In genomic region chr14:50533314-50533705, GRCh38 we compare ENCODE assay signal across 8 cellular contexts. TPM values are rescaled to one million over a fixed set of nuclear protein-coding genes. Genes with fewer than 3 reads are reported as not detected.
DNase-seq lines count a peak whose midpoint lies in the region; ATAC-seq and TF ChIP-seq lines count a peak whose summit lies in the region.

No MANE protein-coding gene starts in this region.

- no peaks in the 10 kb centered on the region for H3K27me3 ChIP-seq in Caco-2 (replicated peaks; ENCODE audit: control insufficient read depth, insufficient read depth, low read length)
- H3K27me3 ChIP-seq in mammary epithelial cell (ENCODE audit: insufficient read depth, low read length), result no peaks in the 10 kb centered on the region

- peak overlapping the region; percentile 100 for H2AFZ ChIP-seq in mammary epithelial cell (ENCODE audit: low read depth, low read length)

- no peaks in the 10 kb centered on the region for H3K36me3 Mint-ChIP-seq in Caco-2 (ENCODE audit: insufficient read depth, unreplicated experiment)
- H3K36me3 Mint-ChIP-seq in natural killer cell treated with Interleukin-12 subunit alpha and Interleukin-12 subunit beta and Interleukin-15 and Interleukin-18, amount 100 ng/mL, for 72 hours, result peaks cover 4% of the 10 kb centered on the region

- ATAC-seq in HG03175 (IDR thresholded peaks at IDR 0.05; ENCODE audit: unreplicated experiment) (peak; percentile 12), HG03442 (IDR thresholded peaks at IDR 0.05; ENCODE audit: unreplicated experiment) (no peak)
- no peak for ATAC-seq in natural killer cell treated with Interleukin-12 subunit alpha and Interleukin-12 subunit beta and Interleukin-15 and Interleukin-18, amount 100 ng/mL, for 72 hours

- no peaks in the 10 kb centered on the region for H4K20me1 ChIP-seq in mammary epithelial cell (ENCODE audit: insufficient read depth, low read length)

- peaks cover 22% of the 10 kb centered on the region for H3K4me1 Mint-ChIP-seq in Caco-2 (ENCODE audit: low read depth, unreplicated experiment)
- peaks cover 27 to 41% of the 10 kb centered on the region in 2 donors for H3K4me1 Mint-ChIP-seq in natural killer cell treated with Interleukin-12 subunit alpha and Interleukin-12 subunit beta and Interleukin-15 and Interleukin-18, amount 100 ng/mL, for 72 hours (ENCODE audit: low read depth in 2 of 2)

- peak overlapping the region; percentile 62 for H3K9ac ChIP-seq in mammary epithelial cell (ENCODE audit: insufficient read depth, low read length)

- H3K9me3 ChIP-seq in Caco-2 (peaks cover 5% of the 10 kb centered on the region; the same call in 1 of the 2 replicates), mammary epithelial cell (replicated peaks; ENCODE audit: insufficient read depth, low read length) (no peaks in the 10 kb centered on the region)

- peak overlapping the region; percentile 94 for H3K4me2 ChIP-seq in mammary epithelial cell (ENCODE audit: insufficient read depth, low read depth, low read length)

- H3K79me2 ChIP-seq in mammary epithelial cell (ENCODE audit: insufficient read depth, low read length), result peaks cover 40% of the 10 kb centered on the region

- CTCF ChIA-PET in Caco-2 (lab: Charles Lee), result no interaction called here
- CTCF ChIA-PET in mammary epithelial cell (lab: Charles Lee; ENCODE audit: low non-redundant PET), result no interaction called here

- no peak for DNase-seq in Caco-2
- no peak for DNase-seq in mammary epithelial cell
- no peak for DNase-seq in natural killer cell treated with Interleukin-12 subunit alpha and Interleukin-12 subunit beta and Interleukin-15 and Interleukin-18, amount 100 ng/mL, for 72 hours (ENCODE audit: low spot score)
- DNase-seq in NCI-H69 (lab: John Stamatoyannopoulos, UW), result no peak
- DNase-seq in globus pallidus (ENCODE audit: low spot score), result no peak
- no peak for DNase-seq in HPDE6-E6E7 (ENCODE audit: extremely low spot score)

- H3K4me3 Mint-ChIP-seq in Caco-2 (ENCODE audit: unreplicated experiment), result peak overlapping the region; percentile 82
- H3K4me3 Mint-ChIP-seq in natural killer cell treated with Interleukin-12 subunit alpha and Interleukin-12 subunit beta and Interleukin-15 and Interleukin-18, amount 100 ng/mL, for 72 hours, result peak overlapping the region; percentile 74

- intact Hi-C loops in Caco-2 (cut with micrococcal nuclease; ENCODE audit: unreplicated experiment) (loop anchor here (2.0 to 5.0 kb wide), 5 partner anchors 136 to 666 kb away; partner anchors contain the start of genes CDKL1 and VCPKMT), mammary epithelial cell (cut with micrococcal nuclease) (loop anchor here (5.0 kb wide), 4 partner anchors 301 to 671 kb away; partner anchors contain the start of genes SOS2 and VCPKMT)

- H3K4me3 ChIP-seq in Caco-2 (ENCODE audit: low read depth, low read length), result peak overlapping the region; percentile 92
- H3K4me3 ChIP-seq in mammary epithelial cell (replicated peaks in 1 of 3; ENCODE audit: insufficient read depth in 1 of 3, low read depth in 2 of 3, low read length in 3 of 3), result peak overlapping the region; percentile 90 to 93 (median 92)

- peaks cover 2% of the 10 kb centered on the region for H3K27me3 Mint-ChIP-seq in Caco-2 (ENCODE audit: insufficient read depth, unreplicated experiment)
- peaks cover 0 to 2% of the 10 kb centered on the region in 2 donors for H3K27me3 Mint-ChIP-seq in natural killer cell treated with Interleukin-12 subunit alpha and Interleukin-12 subunit beta and Interleukin-15 and Interleukin-18, amount 100 ng/mL, for 72 hours

- dilution Hi-C loops in mammary epithelial cell (cut with HindIII; ENCODE audit: low sequenced_read_pairs), result no loop called here

- H3K9me3 Mint-ChIP-seq in Caco-2 (ENCODE audit: unreplicated experiment), result peaks cover 21% of the 10 kb centered on the region
- no peaks in the 10 kb centered on the region for H3K9me3 Mint-ChIP-seq in natural killer cell treated with Interleukin-12 subunit alpha and Interleukin-12 subunit beta and Interleukin-15 and Interleukin-18, amount 100 ng/mL, for 72 hours

- POLR2A ChIA-PET in Caco-2 (lab: Charles Lee), result no interaction called here

- H3K36me3 ChIP-seq in Caco-2 (ENCODE audit: control insufficient read depth, insufficient read depth, low read length) (no peaks in the 10 kb centered on the region), mammary epithelial cell (ENCODE audit: insufficient read depth, low read length) (no peaks in the 10 kb centered on the region)

- WGBS in mammary epithelial cell (ENCODE audit: low coverage, missing lambda C conversion rate), result 0% methylated on average over 4 of the region's 4 CpGs

- TF ChIP-seq CTCF in Caco-2 (IDR thresholded peaks at IDR 0.05; ENCODE audit: insufficient read depth in 1 of 2, low read depth in 1 of 2, low read length in 1 of 2, severe bottlenecking in 1 of 2, unreplicated experiment in 1 of 2), result no peak
- no peak for TF ChIP-seq CTCF in mammary epithelial cell (conservative IDR thresholded peaks at IDR 0.05 in 1 of 2, IDR thresholded peaks at IDR 0.05 in 1 of 2; ENCODE audit: extremely low read depth in 1 of 2, insufficient read depth in 1 of 2, low read depth in 1 of 2, low read length in 2 of 2)

- peak overlapping the region; percentile 53 for H3K27ac Mint-ChIP-seq in Caco-2 (ENCODE audit: unreplicated experiment)
- peak overlapping the region; percentile 68 to 84 for H3K27ac Mint-ChIP-seq in natural killer cell treated with Interleukin-12 subunit alpha and Interleukin-12 subunit beta and Interleukin-15 and Interleukin-18, amount 100 ng/mL, for 72 hours

- H3K4me1 ChIP-seq in Caco-2, result peaks cover 14% of the 10 kb centered on the region
- H3K4me1 ChIP-seq in mammary epithelial cell (ENCODE audit: insufficient read depth, low read length), result peaks cover 39% of the 10 kb centered on the region

- in situ Hi-C loops in mammary epithelial cell (cut with MboI; ENCODE audit: low sequenced_read_pairs in 2 of 2), result loop anchor here in 1 of 2 donors (25.0 kb wide), 1 partner anchor 671 kb away; the partner anchor contains the start of gene NEMF

- no TSS peak for BruUV-seq in Caco-2 (replicated peaks; lab: Mats Ljungman, UMichigan)
- BruUV-seq in mammary epithelial cell (replicated peaks; lab: Mats Ljungman, UMichigan), result no TSS peak

- peak overlapping the region; percentile 38 for H3K27ac ChIP-seq in mammary epithelial cell (ENCODE audit: insufficient read depth, low read depth, low read length)

RNA-seq across cellular contexts. Expression of gene MAP4K5, which starts 0.9 kb away (rescaled TPM):
- total RNA-seq in Caco-2 (2022), result 48.4 and 48.6 TPM in 2 replicates
- total RNA-seq in mammary epithelial cell, result 100 to 1,000 TPM in 1 of 2 donors, 10 to 100 TPM in 1; 67.6 to 123 TPM
- 13.0 TPM for polyA plus RNA-seq in mammary epithelial cell
- 14.4 TPM for polyA minus RNA-seq in mammary epithelial cell
- total RNA-seq in natural killer cell treated with Interleukin-12 subunit alpha and Interleukin-12 subunit beta and Interleukin-15 and Interleukin-18, amount 100 ng/mL, for 72 hours, result 10 to 100 TPM; 48.7 to 59.3 TPM

RNA-seq across cellular contexts. Expression of gene ATL1, which starts 26.6 kb away (rescaled TPM):
- total RNA-seq in Caco-2 (2022) (1.1 and 1.2 TPM in 2 replicates), mammary epithelial cell (10 to 100 TPM in 1 of 2 donors, 1 to 10 TPM in 1; 7.5 to 21.2 TPM)
- 9.7 TPM for polyA plus RNA-seq in mammary epithelial cell
- 4.5 TPM for polyA minus RNA-seq in mammary epithelial cell
- 1 to 10 TPM in 1 of 2 donors, under 1 TPM in 1; 0.62 to 1.8 TPM for total RNA-seq in natural killer cell treated with Interleukin-12 subunit alpha and Interleukin-12 subunit beta and Interleukin-15 and Interleukin-18, amount 100 ng/mL, for 72 hours
